8 cellular contexts compared by ENCODE assay signal in genomic region chr2:120012771-120013568, GRCh38. TPM values are rescaled to one million over a fixed set of nuclear protein-coding genes. Genes with fewer than 3 reads are reported as not detected.
DNase-seq lines count a peak whose midpoint lies in the region; ATAC-seq and TF ChIP-seq lines count a peak whose summit lies in the region.

Gene EPB41L5 (plus strand): TSS chr2:120013077. CDS start chr2:120019085, 6,008 bp downstream.

- peak within 1 kb of the TSS; percentile 91 for H3K27ac ChIP-seq in A673 (ENCODE audit: low read depth, low read length, poor library complexity, severe bottlenecking)

- no peaks in the 10 kb centered on the region for H3K27me3 ChIP-seq in A673 (replicated peaks; ENCODE audit: insufficient read depth, low read depth, low read length, poor library complexity)

- H3K4me1 ChIP-seq in A673 (ENCODE audit: insufficient read depth, low read length, poor library complexity, severe bottlenecking): peaks cover 7% of the 10 kb centered on the region

- intact Hi-C loops in A673 (cut with micrococcal nuclease; ENCODE audit: unreplicated experiment): loop anchor here (5.0 kb wide), 1 partner anchor 311 kb away; no protein-coding TSS in a partner anchor

- CTCF ChIA-PET in A673 (lab: Charles Lee): interaction anchor here (0.6 kb wide), 2 partner anchors 508 to 773 kb away, joined by 5 to 12 read pairs; no protein-coding TSS in a partner anchor

- H3K9me3 ChIP-seq in A673 (ENCODE audit: low read depth, low read length, poor library complexity, severe bottlenecking): no peaks in the 10 kb centered on the region

- H3K36me3 ChIP-seq in A673 (ENCODE audit: insufficient read depth, low read length, poor library complexity, severe bottlenecking): no peaks in the 10 kb centered on the region

- TF ChIP-seq CTCF in A673 (conservative IDR thresholded peaks at IDR 0.05; ENCODE audit: low read depth, low read length): no peak
- no peak for TF ChIP-seq CTCF in WI38 (IDR thresholded peaks at IDR 0.05; ENCODE audit: low read depth, low read length)
- TF ChIP-seq CTCF in cardiac fibroblast (IDR thresholded peaks at IDR 0.05; ENCODE audit: low read depth, low read length): no peak

- peak; percentile 98 for DNase-seq in A673 (ENCODE audit: low spot score)
- DNase-seq in NCI-H2171 (lab: John Stamatoyannopoulos, UW): peak; percentile 94
- DNase-seq in cardiac fibroblast (ENCODE audit: low read depth in 2 of 2): peak; percentile 93 to 96
- DNase-seq in inferior parietal cortex (ENCODE audit: extremely low spot score): peak; percentile 91
- peak; percentile 55 to 80 for DNase-seq in stimulated activated CD4-positive, alpha-beta T cell treated with anti-CD3 and anti-CD28 coated beads, Interleukin-12 subunit alpha, Interleukin-12 subunit beta, amount 100 ng/mL, for 24 hours (ENCODE audit: low read depth in 2 of 2)

- peak within 1 kb of the TSS; percentile 74 for H3K4me3 ChIP-seq in A673 (ENCODE audit: low read depth, low read length, poor library complexity, severe bottlenecking)
- H3K4me3 ChIP-seq in WI38 (ENCODE audit: low read depth, low read length): peak within 1 kb of the TSS; percentile 92
- H3K4me3 ChIP-seq in cardiac fibroblast (replicated peaks in 1 of 2; ENCODE audit: low read depth in 2 of 2, low read length in 2 of 2): peak within 1 kb of the TSS; percentile 62 to 80

- no TSS peak for BruUV-seq in A673 (replicated peaks; lab: Mats Ljungman, UMichigan)

- POLR2A ChIA-PET in A673 (lab: Charles Lee; ENCODE audit: low non-redundant PET): interaction anchor here (0.6 kb wide), 1 partner anchor 253 kb away, joined by 4 read pairs; the partner anchor contains the start of gene PTPN4

- ATAC-seq in GM18867 (IDR thresholded peaks at IDR 0.05; ENCODE audit: unreplicated experiment): peak; percentile 98
- ATAC-seq in HG03097 (IDR thresholded peaks at IDR 0.05; ENCODE audit: low FRiP score, unreplicated experiment): peak; percentile 89

RNA-seq across cellular contexts. Expression of gene EPB41L5, which starts in this region (rescaled TPM):
- 25.8 and 26.5 TPM in 2 replicates for total RNA-seq in A673 (2021)

Comparison
In these comparisons a context has a peak if more than half of its experiments do, and no peak if none do; other contexts are left out.
1. Peak in every context shown above with its lines: DNase-seq, ATAC-seq, H3K4me3 ChIP-seq and H3K27ac ChIP-seq.